ENCODE assay signal across 1 cellular context in the genomic region with DNA sequence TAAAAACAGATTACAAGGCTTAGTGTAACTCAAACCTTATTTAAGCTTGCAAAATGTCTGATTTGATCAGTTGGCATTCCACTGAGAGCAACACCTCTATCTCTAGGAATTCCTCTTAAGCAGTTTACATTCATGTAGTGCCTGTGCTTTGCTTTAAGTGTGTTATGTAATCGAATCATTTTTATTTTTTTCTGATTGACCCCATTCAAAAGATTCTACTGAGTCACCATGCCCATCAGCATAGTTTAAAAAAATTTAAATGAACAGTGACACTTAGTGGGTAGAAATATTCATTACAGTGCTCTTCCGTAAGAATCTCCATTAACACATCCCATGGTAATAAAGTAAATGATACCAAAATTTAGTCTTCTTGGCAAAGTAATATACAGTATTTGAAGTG.
TF ChIP-seq lines count a peak whose summit lies in the region.

No MANE protein-coding gene starts in this region.

TF ChIP-seq in HCT116, 20 proteins besides CTCF, POLR2A, EP300 and RAD21:
- TF ChIP-seq CEBPB (IDR thresholded peaks at IDR 0.05; ENCODE audit: low read depth): no peak
- TF ChIP-seq ELF1 (IDR thresholded peaks at IDR 0.05; ENCODE audit: borderline replicate concordance, low read depth): no peak
- no peak for TF ChIP-seq TCF7L2 (IDR thresholded peaks at IDR 0.05; ENCODE audit: borderline replicate concordance, extremely low read depth, insufficient read depth, insufficient read length)
- TF ChIP-seq, protein P1, sequence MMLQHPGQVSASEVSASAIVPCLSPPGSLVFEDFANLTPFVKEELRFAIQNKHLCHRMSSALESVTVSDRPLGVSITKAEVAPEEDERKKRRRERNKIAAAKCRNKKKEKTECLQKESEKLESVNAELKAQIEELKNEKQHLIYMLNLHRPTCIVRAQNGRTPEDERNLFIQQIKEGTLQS (IDR thresholded peaks at IDR 0.05): no peak
- no peak for TF ChIP-seq CBX3 (IDR thresholded peaks at IDR 0.05; ENCODE audit: low read depth)
- no peak for TF ChIP-seq ZFX (IDR thresholded peaks at IDR 0.05)
- no peak for TF ChIP-seq EZH2phosphoT487 (IDR thresholded peaks at IDR 0.05; ENCODE audit: borderline replicate concordance)
- TF ChIP-seq JUND (IDR thresholded peaks at IDR 0.05): no peak
- TF ChIP-seq SP1 (IDR thresholded peaks at IDR 0.05; ENCODE audit: low read depth): no peak
- no peak for TF ChIP-seq ZNF274 (IDR thresholded peaks at IDR 0.05; ENCODE audit: low read depth, low read length)
- TF ChIP-seq SIN3A (IDR thresholded peaks at IDR 0.05; ENCODE audit: low read depth): no peak
- TF ChIP-seq, protein P2, sequence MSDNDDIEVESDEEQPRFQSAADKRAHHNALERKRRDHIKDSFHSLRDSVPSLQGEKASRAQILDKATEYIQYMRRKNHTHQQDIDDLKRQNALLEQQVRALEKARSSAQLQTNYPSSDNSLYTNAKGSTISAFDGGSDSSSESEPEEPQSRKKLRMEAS (IDR thresholded peaks at IDR 0.05): no peak
- TF ChIP-seq SRF (IDR thresholded peaks at IDR 0.05; ENCODE audit: low read depth): no peak
- TF ChIP-seq, protein P3, sequence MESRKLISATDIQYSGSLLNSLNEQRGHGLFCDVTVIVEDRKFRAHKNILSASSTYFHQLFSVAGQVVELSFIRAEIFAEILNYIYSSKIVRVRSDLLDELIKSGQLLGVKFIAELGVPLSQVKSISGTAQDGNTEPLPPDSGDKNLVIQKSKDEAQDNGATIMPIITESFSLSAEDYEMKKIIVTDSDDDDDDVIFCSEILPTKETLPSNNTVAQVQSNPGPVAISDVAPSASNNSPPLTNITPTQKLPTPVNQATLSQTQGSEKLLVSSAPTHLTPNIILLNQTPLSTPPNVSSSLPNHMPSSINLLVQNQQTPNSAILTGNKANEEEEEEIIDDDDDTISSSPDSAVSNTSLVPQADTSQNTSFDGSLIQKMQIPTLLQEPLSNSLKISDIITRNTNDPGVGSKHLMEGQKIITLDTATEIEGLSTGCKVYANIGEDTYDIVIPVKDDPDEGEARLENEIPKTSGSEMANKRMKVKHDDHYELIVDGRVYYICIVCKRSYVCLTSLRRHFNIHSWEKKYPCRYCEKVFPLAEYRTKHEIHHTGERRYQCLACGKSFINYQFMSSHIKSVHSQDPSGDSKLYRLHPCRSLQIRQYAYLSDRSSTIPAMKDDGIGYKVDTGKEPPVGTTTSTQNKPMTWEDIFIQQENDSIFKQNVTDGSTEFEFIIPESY (IDR thresholded peaks at IDR 0.05; ENCODE audit: extremely low read depth, insufficient replicate concordance, low read length): no peak
- TF ChIP-seq YY1 (IDR thresholded peaks at IDR 0.05; ENCODE audit: extremely low read depth, insufficient replicate concordance, low read depth, low read length): no peak
- TF ChIP-seq EGR1 (IDR thresholded peaks at IDR 0.05; ENCODE audit: low read depth): no peak
- TF ChIP-seq EZH2 (IDR thresholded peaks at IDR 0.05): no peak
- TF ChIP-seq, protein P4, sequence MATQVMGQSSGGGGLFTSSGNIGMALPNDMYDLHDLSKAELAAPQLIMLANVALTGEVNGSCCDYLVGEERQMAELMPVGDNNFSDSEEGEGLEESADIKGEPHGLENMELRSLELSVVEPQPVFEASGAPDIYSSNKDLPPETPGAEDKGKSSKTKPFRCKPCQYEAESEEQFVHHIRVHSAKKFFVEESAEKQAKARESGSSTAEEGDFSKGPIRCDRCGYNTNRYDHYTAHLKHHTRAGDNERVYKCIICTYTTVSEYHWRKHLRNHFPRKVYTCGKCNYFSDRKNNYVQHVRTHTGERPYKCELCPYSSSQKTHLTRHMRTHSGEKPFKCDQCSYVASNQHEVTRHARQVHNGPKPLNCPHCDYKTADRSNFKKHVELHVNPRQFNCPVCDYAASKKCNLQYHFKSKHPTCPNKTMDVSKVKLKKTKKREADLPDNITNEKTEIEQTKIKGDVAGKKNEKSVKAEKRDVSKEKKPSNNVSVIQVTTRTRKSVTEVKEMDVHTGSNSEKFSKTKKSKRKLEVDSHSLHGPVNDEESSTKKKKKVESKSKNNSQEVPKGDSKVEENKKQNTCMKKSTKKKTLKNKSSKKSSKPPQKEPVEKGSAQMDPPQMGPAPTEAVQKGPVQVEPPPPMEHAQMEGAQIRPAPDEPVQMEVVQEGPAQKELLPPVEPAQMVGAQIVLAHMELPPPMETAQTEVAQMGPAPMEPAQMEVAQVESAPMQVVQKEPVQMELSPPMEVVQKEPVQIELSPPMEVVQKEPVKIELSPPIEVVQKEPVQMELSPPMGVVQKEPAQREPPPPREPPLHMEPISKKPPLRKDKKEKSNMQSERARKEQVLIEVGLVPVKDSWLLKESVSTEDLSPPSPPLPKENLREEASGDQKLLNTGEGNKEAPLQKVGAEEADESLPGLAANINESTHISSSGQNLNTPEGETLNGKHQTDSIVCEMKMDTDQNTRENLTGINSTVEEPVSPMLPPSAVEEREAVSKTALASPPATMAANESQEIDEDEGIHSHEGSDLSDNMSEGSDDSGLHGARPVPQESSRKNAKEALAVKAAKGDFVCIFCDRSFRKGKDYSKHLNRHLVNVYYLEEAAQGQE (IDR thresholded peaks at IDR 0.05; ENCODE audit: low read depth): no peak
